ENCODE assay signal across 15 cellular contexts in the genomic region with DNA sequence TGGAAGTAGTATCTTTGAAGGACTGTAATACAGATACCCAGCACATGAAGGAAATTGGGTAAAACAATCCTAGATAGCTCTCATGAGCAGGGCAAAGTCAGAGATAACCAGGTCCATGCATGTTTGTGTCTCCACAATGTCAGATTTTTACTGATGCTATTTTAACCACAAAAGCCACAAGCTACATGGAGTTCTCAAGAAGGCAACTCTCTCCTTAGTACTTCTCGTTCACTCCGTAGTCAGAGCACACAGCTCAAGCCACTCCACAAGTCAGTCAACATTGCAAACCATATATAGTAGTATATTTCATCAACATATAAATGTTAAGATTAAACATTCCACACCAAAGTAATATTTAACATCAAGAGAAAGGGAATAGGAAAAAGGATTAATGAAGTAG.
DNase-seq lines count a peak whose midpoint lies in the region; ATAC-seq lines count a peak whose summit lies in the region.
"Had no signal": no experiment of that assay in that cellular context is flagged by ENCODE, and none has a peak within 500 bp of the region (broad histone marks: within the 10 kb centered on the region; RNA-seq: fewer than 3 reads in every experiment).

No MANE protein-coding gene starts in this region.

- peak overlapping the region; percentile 90 for H3K27ac Mint-ChIP-seq in stimulated activated naive CD8-positive, alpha-beta T cell treated with anti-CD3 and anti-CD28 coated beads, Interleukin-15, Interleukin-2, amounts not matched to agents 100 ng/mL and 50 ng/mL, for 24 hours
- H3K27ac Mint-ChIP-seq in T-helper 17 cell, result peak overlapping the region; percentile 87
- peak overlapping the region; percentile 65 to 74 for H3K27ac Mint-ChIP-seq in effector memory CD8-positive, alpha-beta T cell

- H3K9me3 Mint-ChIP-seq in stimulated activated naive CD8-positive, alpha-beta T cell treated with anti-CD3 and anti-CD28 coated beads, Interleukin-15, Interleukin-2, amounts not matched to agents 100 ng/mL and 50 ng/mL, for 24 hours, result no peaks in the 10 kb centered on the region
- H3K9me3 Mint-ChIP-seq in effector memory CD8-positive, alpha-beta T cell, result no peaks in the 10 kb centered on the region

- no peaks in the 10 kb centered on the region for H3K27me3 Mint-ChIP-seq in stimulated activated naive CD8-positive, alpha-beta T cell treated with anti-CD3 and anti-CD28 coated beads, Interleukin-15, Interleukin-2, amounts not matched to agents 100 ng/mL and 50 ng/mL, for 24 hours
- H3K27me3 Mint-ChIP-seq in T-helper 17 cell, result no peaks in the 10 kb centered on the region
- H3K27me3 Mint-ChIP-seq in effector memory CD8-positive, alpha-beta T cell, result no peaks in the 10 kb centered on the region

- H3K36me3 Mint-ChIP-seq in stimulated activated naive CD8-positive, alpha-beta T cell treated with anti-CD3 and anti-CD28 coated beads, Interleukin-15, Interleukin-2, amounts not matched to agents 100 ng/mL and 50 ng/mL, for 24 hours (ENCODE audit: low read depth), result no peaks in the 10 kb centered on the region
- peaks cover 2% of the 10 kb centered on the region for H3K36me3 Mint-ChIP-seq in T-helper 17 cell (ENCODE audit: low read depth)
- H3K36me3 Mint-ChIP-seq in effector memory CD8-positive, alpha-beta T cell (ENCODE audit: insufficient read depth), result peaks cover 3% of the 10 kb centered on the region

- H3K4me3 Mint-ChIP-seq in stimulated activated naive CD8-positive, alpha-beta T cell treated with anti-CD3 and anti-CD28 coated beads, Interleukin-15, Interleukin-2, amounts not matched to agents 100 ng/mL and 50 ng/mL, for 24 hours, result peak overlapping the region; percentile 36
- H3K4me3 Mint-ChIP-seq in T-helper 17 cell, result peak overlapping the region; percentile 82
- H3K4me3 Mint-ChIP-seq in effector memory CD8-positive, alpha-beta T cell, result peak overlapping the region; percentile 47 to 53

- peaks cover 48% of the 10 kb centered on the region for H3K4me1 Mint-ChIP-seq in stimulated activated naive CD8-positive, alpha-beta T cell treated with anti-CD3 and anti-CD28 coated beads, Interleukin-15, Interleukin-2, amounts not matched to agents 100 ng/mL and 50 ng/mL, for 24 hours (ENCODE audit: low read depth)
- peaks cover 26% of the 10 kb centered on the region for H3K4me1 Mint-ChIP-seq in T-helper 17 cell
- H3K4me1 Mint-ChIP-seq in effector memory CD8-positive, alpha-beta T cell (ENCODE audit: low read depth in 2 of 2), result peaks cover 15 to 16% of the 10 kb centered on the region in 2 donors

- no peak for DNase-seq in stimulated activated naive CD8-positive, alpha-beta T cell treated with anti-CD3 and anti-CD28 coated beads, Interleukin-15, Interleukin-2, amounts not matched to agents 100 U/mL and 50 U/mL, for 24 hours
- DNase-seq in T-helper 17 cell (no peak), DMS 273 treated with DMSO at 0.1 percent for 48 hours (lab: John Stamatoyannopoulos, UW) (no peak), occipital lobe (lab: John Stamatoyannopoulos, UW) (no peak)
- no peak for DNase-seq in effector memory CD8-positive, alpha-beta T cell
- DNase-seq: BE2C, GOT3, NCI-H2029 treated with DMSO at 0.1 percent for 48 hours, right lobe of liver, upper lobe of right lung had no signal

- H3K9me3 ChIP-seq in T-helper 17 cell (ENCODE audit: control insufficient read depth, low read length, poor library complexity, severe bottlenecking), result no peaks in the 10 kb centered on the region
- H3K9me3 ChIP-seq: BE2C, right lobe of liver, upper lobe of right lung had no signal

- ATAC-seq in stimulated activated naive CD8-positive, alpha-beta T cell treated with anti-CD3 and anti-CD28 coated beads, Interleukin-15, Interleukin-2, amounts not matched to agents 100 U/mL and 50 U/mL, for 24 hours, result no peak
- ATAC-seq in T-helper 17 cell (peak; percentile 35), GM18502 (IDR thresholded peaks at IDR 0.05; ENCODE audit: poor library complexity, unreplicated experiment) (no peak), GM21825 (IDR thresholded peaks at IDR 0.05; ENCODE audit: unreplicated experiment) (no peak)
- ATAC-seq in effector memory CD8-positive, alpha-beta T cell (replicated peaks), result no peak
- ATAC-seq: activated CD4-positive, CD25-positive, alpha-beta regulatory T cell treated with anti-CD3 and anti-CD28 coated beads, Interleukin-2, amount 50 U/mL, for 24 hours; Panc1; right lobe of liver; upper lobe of right lung had no signal
